31 cellular contexts compared by ENCODE assay signal in the genomic region with DNA sequence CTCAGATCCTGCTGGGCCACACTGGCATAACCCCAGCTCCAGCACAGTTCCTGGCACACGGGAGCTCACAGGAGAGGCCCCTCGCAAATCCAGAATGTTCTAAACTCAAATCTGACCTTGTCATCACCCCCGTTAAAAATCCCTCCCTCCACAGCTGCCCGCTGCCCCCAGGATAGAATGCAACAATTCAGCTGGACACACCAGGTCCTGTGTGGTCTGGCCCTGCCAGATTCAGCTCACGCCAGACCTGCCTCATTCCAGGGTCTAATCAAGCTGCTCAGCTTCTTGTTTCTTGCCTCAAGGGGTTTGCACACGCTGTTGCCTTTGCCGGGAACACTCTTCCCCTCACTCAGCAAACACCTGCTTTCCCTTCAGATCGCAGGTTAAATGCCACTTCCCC.
"Had no signal": no experiment of that assay in that cellular context is flagged by ENCODE, and none has a peak within 500 bp of the region (broad histone marks: within the 10 kb centered on the region; RNA-seq: fewer than 3 reads in every experiment).

No MANE protein-coding gene starts in this region.

- H3K9me3 Mint-ChIP-seq: activated B cell treated with CpG ODN at 0.5 μM for 24 hours; activated CD8-positive, alpha-beta T cell treated with anti-CD3 and anti-CD28 coated beads for 36 hours; activated T-cell treated with anti-CD3 and anti-CD28 coated beads, Interleukin-2, amount 50 U/mL, for 4 hours; activated T-helper 17 cell treated with anti-CD3 and anti-CD28 coated beads, Interleukin-2, amount 50 U/mL, for 72 hours; central memory CD8-positive, alpha-beta T cell; dendritic cell treated with granulocyte-macrophage colony-stimulating factor and Interleukin-4, amounts not matched to agents 40 ng/mL and 50 ng/mL, for 4 days; effector memory CD8-positive, alpha-beta T cell; T-cell; T-helper 1 cell treated with Interleukin-12 subunit alpha and Interleukin-12 subunit beta and Interleukin-4 antibody, amounts not matched to agents 30 μg/mL and 1 μg/mL, for 36 hours had no signal

- H3K27ac ChIP-seq: brain microvascular endothelial cell, coronary artery, esophagus muscularis mucosa, foreskin keratinocyte, gastrocnemius medialis, WERI-Rb-1 had no signal

- H3K4me3 ChIP-seq: coronary artery, esophagus muscularis mucosa, gastrocnemius medialis had no signal

- H3K27me3 Mint-ChIP-seq: activated CD8-positive, alpha-beta T cell treated with anti-CD3 and anti-CD28 coated beads for 36 hours; activated naive CD8-positive, alpha-beta T cell; dendritic cell treated with granulocyte-macrophage colony-stimulating factor and Interleukin-4, amounts not matched to agents 40 ng/mL and 50 ng/mL, for 4 days had no signal

- H3K36me3 Mint-ChIP-seq: activated naive CD8-positive, alpha-beta T cell; T-cell had no signal

- H3K27ac Mint-ChIP-seq: activated B cell treated with CpG ODN at 0.5 μM for 24 hours; activated CD8-positive, alpha-beta T cell treated with anti-CD3 and anti-CD28 coated beads for 36 hours; activated naive CD8-positive, alpha-beta T cell; activated T-helper 17 cell treated with anti-CD3 and anti-CD28 coated beads, Interleukin-2, amount 50 U/mL, for 72 hours; dendritic cell treated with granulocyte-macrophage colony-stimulating factor and Interleukin-4, amounts not matched to agents 40 ng/mL and 50 ng/mL, for 4 days; effector memory CD8-positive, alpha-beta T cell; T-cell; T-helper 1 cell treated with Interleukin-12 subunit alpha and Interleukin-12 subunit beta and Interleukin-4 antibody, amounts not matched to agents 30 μg/mL and 1 μg/mL, for 36 hours had no signal

- H3K9me3 ChIP-seq: esophagus muscularis mucosa, gastrocnemius medialis had no signal

- H3K36me3 ChIP-seq: brain microvascular endothelial cell, gastrocnemius medialis, WERI-Rb-1 had no signal

- ATAC-seq: activated CD4-positive, CD25-positive, alpha-beta regulatory T cell treated with anti-CD3 and anti-CD28 coated beads, Interleukin-2, amount 50 U/mL, for 24 hours; activated CD8-positive, alpha-beta T cell treated with anti-CD3 and anti-CD28 coated beads for 36 hours; activated T-cell treated with anti-CD3 and anti-CD28 coated beads, Interleukin-2, amount 50 U/mL, for 4 hours; activated T-helper 17 cell treated with anti-CD3 and anti-CD28 coated beads, Interleukin-2, amount 50 U/mL, for 72 hours; effector memory CD8-positive, alpha-beta T cell; foreskin keratinocyte; gastrocnemius medialis; T-cell had no signal

- DNase-seq: activated B cell treated with CpG ODN at 0.5 μM for 24 hours; activated CD4-positive, alpha-beta T cell treated with anti-CD3 and anti-CD28 coated beads for 48 hours; activated CD4-positive, alpha-beta T cell treated with anti-CD3 and anti-CD28 coated beads, Interleukin-2, amount 50 U/mL, for 1 hour; activated CD4-positive, alpha-beta T cell treated with anti-CD3 and anti-CD28 coated beads, Interleukin-2, amount 50 U/mL, for 48 hours; activated CD8-positive, alpha-beta memory T cell treated with anti-CD3 and anti-CD28 coated beads for 24 hours; activated CD8-positive, alpha-beta T cell treated with anti-CD3 and anti-CD28 coated beads for 36 hours; activated effector memory CD4-positive, alpha-beta T cell treated with Interleukin-2 at 50 U/mL for 16 hours; activated gamma-delta T cell treated with Interleukin-2 at 50 U/mL for 16 hours; activated naive CD4-positive, alpha-beta T cell treated with anti-CD3 and anti-CD28 coated beads, Interleukin-2, amount 50 U/mL, for 16 hours; activated naive CD4-positive, alpha-beta T cell treated with Interleukin-2 at 50 U/mL for 16 hours; activated T-cell treated with anti-CD3 and anti-CD28 coated beads, Interleukin-2, amount 50 U/mL, for 4 hours; amniotic stem cell; anterior cingulate cortex; brain microvascular endothelial cell; effector CD4-positive, alpha-beta T cell; effector memory CD8-positive, alpha-beta T cell; erythroblast; foreskin keratinocyte; gastrocnemius medialis; glutamatergic neuron; T-cell; T1000; WERI-Rb-1 had no signal

- H3K4me3 Mint-ChIP-seq: activated B cell treated with CpG ODN at 0.5 μM for 24 hours; activated CD8-positive, alpha-beta T cell treated with anti-CD3 and anti-CD28 coated beads for 36 hours; activated naive CD8-positive, alpha-beta T cell; activated T-cell treated with anti-CD3 and anti-CD28 coated beads, Interleukin-2, amount 50 U/mL, for 4 hours; activated T-helper 17 cell treated with anti-CD3 and anti-CD28 coated beads, Interleukin-2, amount 50 U/mL, for 72 hours; central memory CD8-positive, alpha-beta T cell; dendritic cell treated with granulocyte-macrophage colony-stimulating factor and Interleukin-4, amounts not matched to agents 40 ng/mL and 50 ng/mL, for 4 days; effector memory CD8-positive, alpha-beta T cell; T-cell; T-helper 1 cell treated with Interleukin-12 subunit alpha and Interleukin-12 subunit beta and Interleukin-4 antibody, amounts not matched to agents 30 μg/mL and 1 μg/mL, for 36 hours had no signal

- H3K4me1 Mint-ChIP-seq: activated B cell treated with CpG ODN at 0.5 μM for 24 hours; activated T-helper 17 cell treated with anti-CD3 and anti-CD28 coated beads, Interleukin-2, amount 50 U/mL, for 72 hours; central memory CD8-positive, alpha-beta T cell; T-cell had no signal

- H3K4me1 ChIP-seq: esophagus muscularis mucosa, foreskin keratinocyte, gastrocnemius medialis had no signal

- H3K27me3 ChIP-seq: esophagus muscularis mucosa, gastrocnemius medialis had no signal
